In the genomic region with DNA sequence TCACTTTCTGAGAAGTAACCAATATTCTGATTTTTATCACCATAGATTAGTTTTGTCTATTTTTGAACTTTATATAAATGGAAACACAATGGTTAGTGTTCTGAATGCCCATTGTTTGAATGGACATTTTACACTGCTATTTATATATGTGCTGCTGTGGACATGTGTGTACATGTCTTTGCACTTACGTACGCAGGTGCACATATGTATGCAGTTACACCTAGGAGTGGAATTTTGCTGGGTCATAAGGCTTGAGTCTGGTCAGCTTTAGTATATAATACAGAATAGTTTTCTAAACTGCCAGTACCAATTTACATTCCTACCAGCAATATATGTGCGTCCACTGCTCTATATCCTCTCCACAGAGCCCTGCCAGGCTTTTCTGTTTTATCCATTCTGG, we compare ENCODE assay signal across 17 cellular contexts. TPM values are rescaled to one million over a fixed set of nuclear protein-coding genes. Genes with fewer than 3 reads are reported as not detected.
DNase-seq lines count a peak whose midpoint lies in the region; ATAC-seq and TF ChIP-seq lines count a peak whose summit lies in the region.
"Had no signal": no experiment of that assay in that cellular context is flagged by ENCODE, and none has a peak within 500 bp of the region (broad histone marks: within the 10 kb centered on the region; RNA-seq: fewer than 3 reads in every experiment).

No MANE protein-coding gene starts in this region.

- peak overlapping the region in 1 of 2 experiments; percentile 77; a peak in 2 of 4 replicates for H4K8ac ChIP-seq in IMR-90 (ENCODE audit: low read depth in 2 of 2, low read length in 2 of 2)

- peak overlapping the region; percentile 82; the same call in 1 of the 2 replicates for H4K5ac ChIP-seq in IMR-90 (ENCODE audit: low read depth, low read length)

- H4K20me1 ChIP-seq in IMR-90 (ENCODE audit: insufficient read depth, low read length): no peaks in the 10 kb centered on the region
- H4K20me1 ChIP-seq: BLaER1 treated with 17β-estradiol and CSF1 and Interleukin-3, amounts not matched to agents 10 nM and 100 nM had no signal

- H4K91ac ChIP-seq in IMR-90 (ENCODE audit: insufficient read depth, low read depth, low read length): peak overlapping the region; percentile 72

- no TSS peak for BruUV-seq in IMR-90 (replicated peaks; lab: Mats Ljungman, UMichigan)

- in situ Hi-C loops in IMR-90 (cut with MboI; ENCODE audit: low sequenced_read_pairs): no loop called here

- H3K4me3 ChIP-seq in IMR-90 (ENCODE audit: insufficient read depth, low read depth, low read length): no peak overlapping the region
- H3K4me3 ChIP-seq in epithelial cell of esophagus (ENCODE audit: low read length): no peak overlapping the region
- H3K4me3 ChIP-seq: A549; BLaER1 treated with 17β-estradiol and CSF1 and Interleukin-3, amounts not matched to agents 10 nM and 100 nM; GM12878 had no signal

- dilution Hi-C loops in IMR-90 (cut with HindIII; ENCODE audit: low sequenced_read_pairs, unreplicated experiment): no loop called here

- H3K79me1 ChIP-seq in IMR-90 (ENCODE audit: low read depth in 1 of 2, low read length in 2 of 2): peaks cover 5 to 19% of the 10 kb centered on the region in 2 experiments; a peak in 3 of 4 replicates

- peak overlapping the region; percentile 79 for H2BK20ac ChIP-seq in IMR-90 (ENCODE audit: low read depth, low read length)

- H3K27ac ChIP-seq in IMR-90 (ENCODE audit: insufficient read depth, low read length) (no peak overlapping the region), foreskin keratinocyte (no peak overlapping the region)
- H3K27ac ChIP-seq: 22Rv1; A549; BLaER1 treated with 17β-estradiol and CSF1 and Interleukin-3, amounts not matched to agents 10 nM and 100 nM; C4-2B had no signal

- WGBS in IMR-90 (ENCODE audit: extremely low coverage in 2 of 2, insufficient read length in 1 of 2), 2 experiments: no CpG with 5 or more reads among the region's 3 CpGs

- no peak for TF ChIP-seq POLR2A in IMR-90 (IDR thresholded peaks at IDR 0.05; ENCODE audit: low read depth, low read length)

- no peak overlapping the region for H3K23ac ChIP-seq in IMR-90 (ENCODE audit: low read depth, low read length)

- no peak for TF ChIP-seq RAD21 in IMR-90 (IDR thresholded peaks at IDR 0.05; ENCODE audit: low read length)

- intact Hi-C loops in IMR-90 (cut with micrococcal nuclease): no loop called here

- no peak overlapping the region for H3K56ac ChIP-seq in IMR-90 (ENCODE audit: extremely low read depth, insufficient read depth, low read length)

- no peaks in the 10 kb centered on the region for H3K27me3 ChIP-seq in IMR-90 (ENCODE audit: control insufficient read depth, insufficient read depth, low read length)
- H3K27me3 ChIP-seq in foreskin keratinocyte: no peaks in the 10 kb centered on the region
- H3K27me3 ChIP-seq: BLaER1 treated with 17β-estradiol and CSF1 and Interleukin-3, amounts not matched to agents 10 nM and 100 nM had no signal

- no peak overlapping the region for H2AFZ ChIP-seq in IMR-90 (replicated peaks; ENCODE audit: low read length, poor library complexity)

- H3K14ac ChIP-seq in IMR-90 (replicated peaks; ENCODE audit: low read depth, low read length): peak overlapping the region; percentile 60; the same call in 1 of the 2 replicates

- H3K9me3 ChIP-seq in IMR-90 (ENCODE audit: control insufficient read depth, insufficient read depth, low read length): peaks cover 2% of the 10 kb centered on the region; the same call in 1 of the 2 replicates
- H3K9me3 ChIP-seq: A549; BLaER1 treated with 17β-estradiol and CSF1 and Interleukin-3, amounts not matched to agents 10 nM and 100 nM; Caco-2 had no signal

- peak overlapping the region; percentile 93; the same call in 1 of the 2 replicates for H3K18ac ChIP-seq in IMR-90 (ENCODE audit: low read depth, low read length)

- TF ChIP-seq CTCF in IMR-90 (conservative IDR thresholded peaks at IDR 0.05; ENCODE audit: low read depth, low read length) (no peak), epithelial cell of esophagus (IDR thresholded peaks at IDR 0.05; ENCODE audit: insufficient read depth, low read depth, low read length, missing control alignments) (no peak), foreskin keratinocyte (conservative IDR thresholded peaks at IDR 0.05) (no peak)

- no peaks in the 10 kb centered on the region for H3K36me3 ChIP-seq in IMR-90 (ENCODE audit: control insufficient read depth, insufficient read depth, low read length)
- H3K36me3 ChIP-seq: BLaER1 treated with 17β-estradiol and CSF1 and Interleukin-3, amounts not matched to agents 10 nM and 100 nM had no signal

- 0 out of 3 replicates have a peak overlapping the region, but pooled peaks have one; percentile 89 for H2BK15ac ChIP-seq in IMR-90 (ENCODE audit: low read depth, low read length)

- CTCF ChIA-PET in IMR-90 (lab: Yijun Ruan, JAX): no interaction called here

- H2BK5ac ChIP-seq in IMR-90 (ENCODE audit: low read depth, low read length, poor library complexity, severe bottlenecking): peak overlapping the region; percentile 60

- H3K4me1 ChIP-seq in IMR-90 (ENCODE audit: control insufficient read depth, insufficient read depth, low read length) (peaks cover 11% of the 10 kb centered on the region), foreskin keratinocyte (no peaks in the 10 kb centered on the region)
- H3K4me1 ChIP-seq: A549; BLaER1 treated with 17β-estradiol and CSF1 and Interleukin-3, amounts not matched to agents 10 nM and 100 nM; Caco-2 had no signal

- H3K4ac ChIP-seq in IMR-90 (ENCODE audit: low read depth, low read length): peak overlapping the region; percentile 30; the same call in 1 of the 2 replicates

- peak overlapping the region; percentile 57; the same call in 1 of the 2 replicates for H2AK5ac ChIP-seq in IMR-90 (ENCODE audit: low read depth, low read length)

- H2BK120ac ChIP-seq in IMR-90 (ENCODE audit: low read depth, low read length): peak overlapping the region; percentile 83

- POLR2A ChIA-PET in IMR-90 (lab: Charles Lee; ENCODE audit: unreplicated experiment): no interaction called here

- ATAC-seq in IMR-90 (ENCODE audit: low read depth) (no peak), foreskin keratinocyte (peak; percentile 43)
- ATAC-seq: A549; CD8-positive, alpha-beta T cell; GM12878 had no signal

- peaks cover 9% of the 10 kb centered on the region for H3K9me1 ChIP-seq in IMR-90 (ENCODE audit: insufficient read depth, low read length)

- no peak overlapping the region for H3K9ac ChIP-seq in IMR-90 (ENCODE audit: low read depth, low read length)
- H3K9ac ChIP-seq: BLaER1 treated with 17β-estradiol and CSF1 and Interleukin-3, amounts not matched to agents 10 nM and 100 nM had no signal

- DNase-seq in IMR-90 (no peak), epithelial cell of esophagus (ENCODE audit: low read depth) (peak; percentile 82), foreskin keratinocyte (peak; percentile 40 to 76), GDM1 (lab: John Stamatoyannopoulos, UW) (no peak), NCI-H2171 (lab: John Stamatoyannopoulos, UW) (no peak), midbrain (lab: John Stamatoyannopoulos, UW) (no peak)
- DNase-seq: AML-193; Caco-2; Calu3; CD4-positive, alpha-beta T cell; CD8-positive, alpha-beta T cell; DMS79 treated with DMSO at 0.1 percent for 48 hours had no signal

- H2AK9ac ChIP-seq in IMR-90 (replicated peaks; ENCODE audit: low read depth, low read length, poor library complexity): no peak overlapping the region

- no peak overlapping the region for H3K4me2 ChIP-seq in IMR-90 (ENCODE audit: low read depth, low read length)
- H3K4me2 ChIP-seq: A549; BLaER1 treated with 17β-estradiol and CSF1 and Interleukin-3, amounts not matched to agents 10 nM and 100 nM had no signal

TF ChIP-seq in IMR-90, 13 proteins besides CTCF, POLR2A, EP300 and RAD21:
- TF ChIP-seq MAZ (IDR thresholded peaks at IDR 0.05; ENCODE audit: borderline replicate concordance, low read depth, low read length) (no peak), BHLHE40 (IDR thresholded peaks at IDR 0.05; ENCODE audit: low read depth, low read length) (no peak), NFE2L2 (IDR thresholded peaks at IDR 0.05; ENCODE audit: low read depth, low read length) (no peak)
- TF ChIP-seq, protein P1, sequence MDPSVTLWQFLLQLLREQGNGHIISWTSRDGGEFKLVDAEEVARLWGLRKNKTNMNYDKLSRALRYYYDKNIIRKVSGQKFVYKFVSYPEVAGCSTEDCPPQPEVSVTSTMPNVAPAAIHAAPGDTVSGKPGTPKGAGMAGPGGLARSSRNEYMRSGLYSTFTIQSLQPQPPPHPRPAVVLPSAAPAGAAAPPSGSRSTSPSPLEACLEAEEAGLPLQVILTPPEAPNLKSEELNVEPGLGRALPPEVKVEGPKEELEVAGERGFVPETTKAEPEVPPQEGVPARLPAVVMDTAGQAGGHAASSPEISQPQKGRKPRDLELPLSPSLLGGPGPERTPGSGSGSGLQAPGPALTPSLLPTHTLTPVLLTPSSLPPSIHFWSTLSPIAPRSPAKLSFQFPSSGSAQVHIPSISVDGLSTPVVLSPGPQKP (IDR thresholded peaks at IDR 0.05; ENCODE audit: borderline replicate concordance, low read depth, low read length): no peak

RNA-seq across cellular contexts. Expression of gene ZEB1, which starts 24.5 kb away (rescaled TPM):
- total RNA-seq in IMR-90 (2012; rRNA removed) (108 and 139 TPM in 2 replicates), foreskin keratinocyte (0.24 and 0.35 TPM in 2 replicates)
- polyA plus RNA-seq in IMR-90 (2012; rRNA removed) (21.7 and 23.7 TPM in 2 replicates), foreskin keratinocyte (0.01 and 0.02 TPM in 2 replicates)
- polyA plus RNA-seq in IMR-90 (2012; cell fraction: cytosol; rRNA removed): 5.6 and 6.0 TPM in 2 replicates
- 8.5 and 80.1 TPM in 2 replicates for polyA plus RNA-seq in IMR-90 (2012; cell fraction: nucleus; rRNA removed; ENCODE audit: low replicate concordance)
- total RNA-seq: Caco-2 had no signal

Comparison
In these comparisons a context has a peak if more than half of its experiments do, and no peak if none do; other contexts are left out.
1. DNase-seq: peak in epithelial cell of esophagus (single experiment) and foreskin keratinocyte (2 of 2); none in IMR-90 (single experiment), GDM1 (single experiment), NCI-H2171 (single experiment) and midbrain (single experiment).
2. RNA of gene ZEB1, which starts 24.5 kb away (total RNA-seq): 108 to 139 TPM in IMR-90; 0.24 to 0.35 TPM in foreskin keratinocyte; every median in the first group is over 10 times any median in the second.